Comparison of ENCODE assay signal across 1 cellular context in genomic region chr14:64232095-64232830, GRCh38.
TF ChIP-seq lines count a peak whose summit lies in the region.

No MANE protein-coding gene starts in this region.

TF ChIP-seq in GM12878, 131 proteins besides CTCF, POLR2A, EP300 and RAD21 (continued from another document):
- peak; percentile 59; the same call in 1 of the 2 replicates for TF ChIP-seq BMI1 (IDR thresholded peaks at IDR 0.05; ENCODE audit: borderline replicate concordance)
- 0 out of 2 replicates have a peak, but pooled peaks have one; percentile 31 for TF ChIP-seq MTA3 (IDR thresholded peaks at IDR 0.05; ENCODE audit: borderline replicate concordance, low read length)
- peak; percentile 40; the same call in 1 of the 2 replicates for TF ChIP-seq CREM (IDR thresholded peaks at IDR 0.05; ENCODE audit: low read depth)
- TF ChIP-seq PKNOX1 (IDR thresholded peaks at IDR 0.05): peak; percentile 41; the same call in 1 of the 2 replicates
- no peak for TF ChIP-seq SMAD5 (IDR thresholded peaks at IDR 0.05; ENCODE audit: low read depth)
- peak; percentile 94 for TF ChIP-seq DPF2 (IDR thresholded peaks at IDR 0.05)
- no peak for TF ChIP-seq RCOR1 (conservative IDR thresholded peaks at IDR 0.05; ENCODE audit: low read depth, low read length)
- TF ChIP-seq MLLT1 (IDR thresholded peaks at IDR 0.05): peak; percentile 72; the same call in 1 of the 2 replicates
- TF ChIP-seq GATAD2B (conservative IDR thresholded peaks at IDR 0.05; ENCODE audit: low read depth): 0 out of 2 replicates have a peak, but pooled peaks have one; percentile 57
- no peak for TF ChIP-seq PML (IDR thresholded peaks at IDR 0.05; ENCODE audit: low read length)
- TF ChIP-seq MTA2 (IDR thresholded peaks at IDR 0.05; ENCODE audit: low read depth): peak; percentile 89
- no peak for TF ChIP-seq YY1 (IDR thresholded peaks at IDR 0.05; ENCODE audit: low read depth, low read length)
- peak; percentile 99 for TF ChIP-seq NR2F1 (conservative IDR thresholded peaks at IDR 0.05)
- no peak for TF ChIP-seq SMAD1 (IDR thresholded peaks at IDR 0.05; ENCODE audit: low read depth, partially characterized antibody)
- TF ChIP-seq IKZF2 (IDR thresholded peaks at IDR 0.05): peak; percentile 94
- 0 out of 2 replicates have a peak, but pooled peaks have one; percentile 42 for TF ChIP-seq GABPA (IDR thresholded peaks at IDR 0.05; ENCODE audit: low read depth)
- peak; percentile 82 for TF ChIP-seq ATF7 (IDR thresholded peaks at IDR 0.05; ENCODE audit: low read depth)
- peak; percentile 84; the same call in 1 of the 2 replicates for TF ChIP-seq NBN (IDR thresholded peaks at IDR 0.05)
- peak in 1 of 2 experiments; percentile 42; a peak in 1 of 4 replicates for TF ChIP-seq ETV6 (conservative IDR thresholded peaks at IDR 0.05 in 1 of 2, IDR thresholded peaks at IDR 0.05 in 1 of 2; ENCODE audit: borderline replicate concordance in 1 of 2, low read depth in 1 of 2)
- no peak for TF ChIP-seq ESRRA (IDR thresholded peaks at IDR 0.05; ENCODE audit: low read length)
- TF ChIP-seq SRF (IDR thresholded peaks at IDR 0.05; ENCODE audit: low read depth in 2 of 2, low read length in 2 of 2): no peak
- peak; percentile 44; the same call in 1 of the 2 replicates for TF ChIP-seq IRF4 (IDR thresholded peaks at IDR 0.05; ENCODE audit: low read depth, low read length)
- TF ChIP-seq IKZF1 (conservative IDR thresholded peaks at IDR 0.05): peak; percentile 95
- peak; percentile 66; the same call in 1 of the 2 replicates for TF ChIP-seq NFIC (IDR thresholded peaks at IDR 0.05; ENCODE audit: low read depth, low read length)
- TF ChIP-seq SP1 (IDR thresholded peaks at IDR 0.05; ENCODE audit: low read depth, low read length): peak; percentile 65
- 0 out of 2 replicates have a peak, but pooled peaks have one; percentile 24 for TF ChIP-seq STAT3 (IDR thresholded peaks at IDR 0.05; ENCODE audit: low read depth, low read length)
- TF ChIP-seq RB1 (IDR thresholded peaks at IDR 0.05; ENCODE audit: borderline replicate concordance): no peak
- 0 out of 2 replicates have a peak, but pooled peaks have one; percentile 38 for TF ChIP-seq ZNF217 (IDR thresholded peaks at IDR 0.05)
- no peak for TF ChIP-seq SMARCA5 (IDR thresholded peaks at IDR 0.05)
- TF ChIP-seq KLF5 (IDR thresholded peaks at IDR 0.05; ENCODE audit: partially characterized antibody): no peak
- TF ChIP-seq YBX1 (IDR thresholded peaks at IDR 0.05): no peak
- TF ChIP-seq TCF3 (IDR thresholded peaks at IDR 0.05; ENCODE audit: borderline replicate concordance, insufficient read depth, low read depth, low read length): peak; percentile 80; the same call in 1 of the 2 replicates
- peak; percentile 82; the same call in 1 of the 2 replicates for TF ChIP-seq BCL11A (IDR thresholded peaks at IDR 0.05; ENCODE audit: low read depth, low read length)
- TF ChIP-seq MXI1 (IDR thresholded peaks at IDR 0.05; ENCODE audit: low read depth, low read length): peak; percentile 53; the same call in 1 of the 2 replicates
- peak; percentile 93 for TF ChIP-seq MEF2B (IDR thresholded peaks at IDR 0.05; ENCODE audit: partially characterized antibody, poor library complexity, severe bottlenecking)
- peak; percentile 85 for TF ChIP-seq PAX5 (IDR thresholded peaks at IDR 0.05; ENCODE audit: borderline replicate concordance, low read depth, low read length)
- peak; percentile 83 for TF ChIP-seq EED (IDR thresholded peaks at IDR 0.05; ENCODE audit: low read depth)
- TF ChIP-seq TCF7 (IDR thresholded peaks at IDR 0.05; ENCODE audit: borderline replicate concordance): no peak
- TF ChIP-seq SIN3A (IDR thresholded peaks at IDR 0.05; ENCODE audit: low read depth, low read length): no peak
- TF ChIP-seq JUNB (IDR thresholded peaks at IDR 0.05): peak; percentile 38
- TF ChIP-seq, protein P1, sequence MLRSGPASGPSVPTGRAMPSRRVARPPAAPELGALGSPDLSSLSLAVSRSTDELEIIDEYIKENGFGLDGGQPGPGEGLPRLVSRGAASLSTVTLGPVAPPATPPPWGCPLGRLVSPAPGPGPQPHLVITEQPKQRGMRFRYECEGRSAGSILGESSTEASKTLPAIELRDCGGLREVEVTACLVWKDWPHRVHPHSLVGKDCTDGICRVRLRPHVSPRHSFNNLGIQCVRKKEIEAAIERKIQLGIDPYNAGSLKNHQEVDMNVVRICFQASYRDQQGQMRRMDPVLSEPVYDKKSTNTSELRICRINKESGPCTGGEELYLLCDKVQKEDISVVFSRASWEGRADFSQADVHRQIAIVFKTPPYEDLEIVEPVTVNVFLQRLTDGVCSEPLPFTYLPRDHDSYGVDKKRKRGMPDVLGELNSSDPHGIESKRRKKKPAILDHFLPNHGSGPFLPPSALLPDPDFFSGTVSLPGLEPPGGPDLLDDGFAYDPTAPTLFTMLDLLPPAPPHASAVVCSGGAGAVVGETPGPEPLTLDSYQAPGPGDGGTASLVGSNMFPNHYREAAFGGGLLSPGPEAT (IDR thresholded peaks at IDR 0.05; ENCODE audit: low read depth): peak; percentile 77
- 0 out of 2 replicates have a peak, but pooled peaks have one; percentile 58 for TF ChIP-seq HDGF (IDR thresholded peaks at IDR 0.05)
- TF ChIP-seq SPI1 (IDR thresholded peaks at IDR 0.05; ENCODE audit: borderline replicate concordance, insufficient read depth, low read depth, low read length): peak; percentile 70
- no peak for TF ChIP-seq RAD51 (IDR thresholded peaks at IDR 0.05)
- no peak for TF ChIP-seq IRF3 (IDR thresholded peaks at IDR 0.05)
- TF ChIP-seq, protein P2, sequence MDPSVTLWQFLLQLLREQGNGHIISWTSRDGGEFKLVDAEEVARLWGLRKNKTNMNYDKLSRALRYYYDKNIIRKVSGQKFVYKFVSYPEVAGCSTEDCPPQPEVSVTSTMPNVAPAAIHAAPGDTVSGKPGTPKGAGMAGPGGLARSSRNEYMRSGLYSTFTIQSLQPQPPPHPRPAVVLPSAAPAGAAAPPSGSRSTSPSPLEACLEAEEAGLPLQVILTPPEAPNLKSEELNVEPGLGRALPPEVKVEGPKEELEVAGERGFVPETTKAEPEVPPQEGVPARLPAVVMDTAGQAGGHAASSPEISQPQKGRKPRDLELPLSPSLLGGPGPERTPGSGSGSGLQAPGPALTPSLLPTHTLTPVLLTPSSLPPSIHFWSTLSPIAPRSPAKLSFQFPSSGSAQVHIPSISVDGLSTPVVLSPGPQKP (IDR thresholded peaks at IDR 0.05; ENCODE audit: low read depth, low read length): no peak
- TF ChIP-seq SUZ12 (IDR thresholded peaks at IDR 0.05; ENCODE audit: unreplicated experiment): no peak
